ENCODE assay signal across 30 cellular contexts in genomic region chrX:44843753-44844152, GRCh38. TPM values are rescaled to one million over a fixed set of nuclear protein-coding genes. Genes with fewer than 3 reads are reported as not detected.
"Had no signal": no experiment of that assay in that cellular context is flagged by ENCODE, and none has a peak within 500 bp of the region (broad histone marks: within the 10 kb centered on the region; RNA-seq: fewer than 3 reads in every experiment).

Gene DUSP21 (plus strand): TSS chrX:44844021. CDS start chrX:44844133, 112 bp downstream.

- ATAC-seq: activated CD4-positive, alpha-beta T cell treated with anti-CD3 and anti-CD28 coated beads for 36 hours; activated T-cell treated with anti-CD3 and anti-CD28 coated beads, Interleukin-2, amount 50 U/mL, for 72 hours had no signal

- H3K27me3 Mint-ChIP-seq: activated CD4-positive, alpha-beta memory T cell treated with anti-CD3 and anti-CD28 coated beads, Interleukin-2, amount 10 ng/mL, durations not matched to agents 7 days and 5 days; activated CD4-positive, alpha-beta T cell treated with anti-CD3 and anti-CD28 coated beads for 36 hours; activated naive CD4-positive, alpha-beta T cell treated with anti-CD3 and anti-CD28 coated beads, Interleukin-2, amount 10 ng/mL, durations not matched to agents 7 days and 5 days; activated naive CD8-positive, alpha-beta T cell treated with anti-CD3 and anti-CD28 coated beads, Interleukin-2, amount 10 ng/mL, durations not matched to agents 7 days and 5 days had no signal

- H3K27me3 ChIP-seq: adrenal gland, SJCRH30 had no signal

- H3K36me3 ChIP-seq: adrenal gland, SJCRH30, WERI-Rb-1 had no signal

- H3K4me1 ChIP-seq: adrenal gland, SJCRH30 had no signal

- H3K4me3 Mint-ChIP-seq: activated CD4-positive, alpha-beta memory T cell treated with anti-CD3 and anti-CD28 coated beads, Interleukin-2, amount 10 ng/mL, durations not matched to agents 7 days and 5 days; activated CD4-positive, alpha-beta T cell treated with anti-CD3 and anti-CD28 coated beads for 36 hours; activated naive CD4-positive, alpha-beta T cell treated with anti-CD3 and anti-CD28 coated beads, Interleukin-2, amount 10 ng/mL, durations not matched to agents 7 days and 5 days; activated naive CD8-positive, alpha-beta T cell treated with anti-CD3 and anti-CD28 coated beads, Interleukin-2, amount 10 ng/mL, durations not matched to agents 7 days and 5 days; activated T-cell treated with anti-CD3 and anti-CD28 coated beads, Interleukin-2, amount 50 U/mL, for 72 hours had no signal

- H3K9me3 Mint-ChIP-seq: activated CD4-positive, alpha-beta memory T cell treated with anti-CD3 and anti-CD28 coated beads, Interleukin-2, amount 10 ng/mL, durations not matched to agents 7 days and 5 days; activated naive CD4-positive, alpha-beta T cell treated with anti-CD3 and anti-CD28 coated beads, Interleukin-2, amount 10 ng/mL, durations not matched to agents 7 days and 5 days; activated naive CD8-positive, alpha-beta T cell treated with anti-CD3 and anti-CD28 coated beads, Interleukin-2, amount 10 ng/mL, durations not matched to agents 7 days and 5 days; activated T-cell treated with anti-CD3 and anti-CD28 coated beads, Interleukin-2, amount 50 U/mL, for 72 hours; activated T-helper 2 cell treated with anti-CD3 and anti-CD28 coated beads, Interferon-gamma antibody, Interleukin-2, Interleukin-4, amounts not matched to agents 10 μg/mL and 5 μg/mL and 100 μg/mL, durations not matched to agents 14 hours and 24 hours and 36 hours had no signal

- H3K27ac Mint-ChIP-seq: activated CD4-positive, alpha-beta memory T cell treated with anti-CD3 and anti-CD28 coated beads, Interleukin-2, amount 10 ng/mL, durations not matched to agents 7 days and 5 days; activated CD4-positive, alpha-beta T cell treated with anti-CD3 and anti-CD28 coated beads for 36 hours; activated naive CD4-positive, alpha-beta T cell treated with anti-CD3 and anti-CD28 coated beads, Interleukin-2, amount 10 ng/mL, durations not matched to agents 7 days and 5 days; activated naive CD8-positive, alpha-beta T cell treated with anti-CD3 and anti-CD28 coated beads, Interleukin-2, amount 10 ng/mL, durations not matched to agents 7 days and 5 days; activated T-cell treated with anti-CD3 and anti-CD28 coated beads, Interleukin-2, amount 50 U/mL, for 72 hours; activated T-helper 2 cell treated with anti-CD3 and anti-CD28 coated beads, Interferon-gamma antibody, Interleukin-2, Interleukin-4, amounts not matched to agents 10 μg/mL and 5 μg/mL and 100 μg/mL, durations not matched to agents 14 hours and 24 hours and 36 hours had no signal

- DNase-seq: activated CD4-positive, alpha-beta memory T cell treated with anti-CD3 and anti-CD28 coated beads, Interleukin-2, amount 10 ng/mL, durations not matched to agents 7 days and 5 days; activated CD4-positive, alpha-beta T cell treated with anti-CD3 and anti-CD28 coated beads for 36 hours; activated CD4-positive, alpha-beta T cell treated with anti-CD3 and anti-CD28 coated beads, Interleukin-2, amount 50 U/mL, for 1 hour; activated CD8-positive, alpha-beta memory T cell treated with anti-CD3 and anti-CD28 coated beads, Interleukin-2, amount 50 U/mL, for 4 hours; activated gamma-delta T cell treated with Interleukin-2 at 50 U/mL for 16 hours; activated naive CD4-positive, alpha-beta T cell treated with anti-CD3 and anti-CD28 coated beads, Interleukin-2, amount 10 ng/mL, durations not matched to agents 7 days and 5 days; activated naive CD8-positive, alpha-beta T cell treated with anti-CD3 and anti-CD28 coated beads, Interleukin-2, amount 10 ng/mL, durations not matched to agents 7 days and 5 days; activated T-cell treated with anti-CD3 and anti-CD28 coated beads, Interleukin-2, amount 50 U/mL, for 72 hours; adrenal gland; anterior cingulate cortex; central memory CD4-positive, alpha-beta T cell; NCI-H1092; NCI-H1417; NCI-H1930; NCI-H2107; NCI-H2171 treated with DMSO at 0.1 percent for 48 hours; NCI-H226; NCI-H526; NCI-H774; SJCRH30; SK-N-SH; T-helper 1 cell; WERI-Rb-1 had no signal

- H3K9me3 ChIP-seq: adrenal gland, SJCRH30, SK-N-SH had no signal

- H3K4me2 ChIP-seq: KMS-11, SK-N-SH had no signal

- H3K4me3 ChIP-seq: adrenal gland, SJCRH30 had no signal

- H3K9ac ChIP-seq: KMS-11, SK-N-SH had no signal

- H3K27ac ChIP-seq: adrenal gland, KMS-11, SJCRH30, WERI-Rb-1 had no signal

- H3K4me1 Mint-ChIP-seq: activated CD4-positive, alpha-beta memory T cell treated with anti-CD3 and anti-CD28 coated beads, Interleukin-2, amount 10 ng/mL, durations not matched to agents 7 days and 5 days; activated CD4-positive, alpha-beta T cell treated with anti-CD3 and anti-CD28 coated beads for 36 hours; activated naive CD4-positive, alpha-beta T cell treated with anti-CD3 and anti-CD28 coated beads, Interleukin-2, amount 10 ng/mL, durations not matched to agents 7 days and 5 days; activated naive CD8-positive, alpha-beta T cell treated with anti-CD3 and anti-CD28 coated beads, Interleukin-2, amount 10 ng/mL, durations not matched to agents 7 days and 5 days had no signal

- H3K36me3 Mint-ChIP-seq: activated naive CD4-positive, alpha-beta T cell treated with anti-CD3 and anti-CD28 coated beads, Interleukin-2, amount 10 ng/mL, durations not matched to agents 7 days and 5 days; activated naive CD8-positive, alpha-beta T cell treated with anti-CD3 and anti-CD28 coated beads, Interleukin-2, amount 10 ng/mL, durations not matched to agents 7 days and 5 days had no signal

RNA-seq across cellular contexts. Expression of gene DUSP21, which starts in this region (rescaled TPM):
- total RNA-seq: activated CD4-positive, alpha-beta memory T cell treated with anti-CD3 and anti-CD28 coated beads, Interleukin-2, amount 10 ng/mL, durations not matched to agents 7 days and 5 days; activated CD4-positive, alpha-beta T cell treated with anti-CD3 and anti-CD28 coated beads for 36 hours; activated naive CD8-positive, alpha-beta T cell treated with anti-CD3 and anti-CD28 coated beads, Interleukin-2, amount 10 ng/mL, durations not matched to agents 7 days and 5 days; activated T-cell treated with anti-CD3 and anti-CD28 coated beads, Interleukin-2, amount 50 U/mL, for 72 hours; activated T-helper 2 cell treated with anti-CD3 and anti-CD28 coated beads, Interferon-gamma antibody, Interleukin-2, Interleukin-4, amounts not matched to agents 10 μg/mL and 5 μg/mL and 100 μg/mL, durations not matched to agents 14 hours and 24 hours and 36 hours; adrenal gland; bronchial epithelial cell; chondrocyte; MCF 10A; NCI-H460; SJCRH30; T-helper 2 cell treated with Interferon-gamma antibody and Interleukin-4, amounts not matched to agents 100 ng/mL and 5 ng/mL, for 36 hours had no signal
- polyA plus RNA-seq: adrenal gland, SK-N-SH had no signal
